ENCODE assay signal across 8 cellular contexts in the genomic region with DNA sequence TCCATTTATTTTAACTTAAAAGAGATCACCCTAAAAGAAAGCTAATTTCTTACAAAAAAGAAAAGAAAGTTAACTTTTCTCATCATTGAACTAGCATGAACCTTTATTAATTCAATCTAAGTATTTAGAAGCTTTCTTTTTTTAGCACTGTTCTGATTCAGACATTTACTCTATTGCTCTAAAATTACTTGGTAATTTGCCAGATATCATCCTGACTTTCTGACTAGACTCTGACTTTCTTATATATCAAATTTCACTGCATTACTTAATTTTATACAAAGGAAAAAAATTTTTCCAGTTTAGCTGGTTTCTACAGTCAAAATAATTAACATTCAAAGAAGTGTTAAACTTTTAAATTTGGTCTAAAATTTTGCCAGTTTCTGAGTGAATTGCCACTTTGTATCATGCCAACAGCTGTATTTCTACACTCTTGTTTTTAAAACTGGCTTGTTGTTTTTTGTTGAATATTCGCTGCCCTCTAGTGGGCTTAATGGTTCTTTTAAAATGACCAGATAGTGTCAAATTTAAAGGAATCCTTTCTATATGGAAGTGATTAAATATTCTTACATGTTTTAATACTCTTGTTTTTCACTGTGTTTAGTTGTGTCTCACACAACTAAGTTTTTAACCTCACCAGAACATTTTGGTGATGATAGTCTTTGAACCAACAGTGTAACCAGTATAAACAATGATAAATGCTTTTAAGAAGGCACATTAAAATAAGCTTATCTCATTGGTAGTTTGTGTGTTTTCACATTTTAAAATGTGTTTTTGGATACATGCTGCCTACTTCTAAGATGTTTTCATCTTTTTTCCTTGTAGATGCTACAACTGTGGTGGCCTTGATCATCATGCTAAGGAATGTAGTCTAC.
A peak's percentile ranks its signal among the peaks of the same experiment; 100 is the strongest.
DNase-seq lines count a peak whose midpoint lies in the region; ATAC-seq, FAIRE-seq and TF ChIP-seq lines count a peak whose summit lies in the region.

No MANE protein-coding gene starts in this region.

- ATAC-seq in HG03565 (IDR thresholded peaks at IDR 0.05; ENCODE audit: unreplicated experiment): no peak
- no peak for ATAC-seq in CD8-positive, alpha-beta T cell

- no peak overlapping the region for H2AFZ ChIP-seq in OCI-LY1 (ENCODE audit: low read length)

- H3K4me3 ChIP-seq in OCI-LY1 (ENCODE audit: low read depth, low read length, poor library complexity, severe bottlenecking): no peak overlapping the region
- no peak overlapping the region for H3K4me3 ChIP-seq in esophagus muscularis mucosa
- no peak overlapping the region for H3K4me3 ChIP-seq in CD8-positive, alpha-beta T cell (ENCODE audit: low read depth, low read length)

- no peaks in the 10 kb centered on the region for H4K20me1 ChIP-seq in OCI-LY1 (ENCODE audit: insufficient read depth, low read length)

- H3K27me3 ChIP-seq in OCI-LY1 (ENCODE audit: insufficient read depth, low read length) (no peaks in the 10 kb centered on the region), esophagus muscularis mucosa (no peaks in the 10 kb centered on the region)
- H3K27me3 ChIP-seq in CD8-positive, alpha-beta T cell (ENCODE audit: insufficient read depth, low read length): no peaks in the 10 kb centered on the region

- no peak for TF ChIP-seq POLR2A in esophagus muscularis mucosa (IDR thresholded peaks at IDR 0.05; ENCODE audit: low read depth)

- no peaks in the 10 kb centered on the region for H3F3A ChIP-seq in OCI-LY1 (ENCODE audit: insufficient read depth, low read length)

- H3K36me3 ChIP-seq in OCI-LY1 (ENCODE audit: insufficient read depth, low read length) (no peaks in the 10 kb centered on the region), esophagus muscularis mucosa (no peaks in the 10 kb centered on the region)
- no peaks in the 10 kb centered on the region for H3K36me3 ChIP-seq in CD8-positive, alpha-beta T cell (ENCODE audit: insufficient read depth, low read length)

- no peaks in the 10 kb centered on the region for H3K79me2 ChIP-seq in OCI-LY1 (ENCODE audit: insufficient read depth, low read length)

- peak; percentile 68 for TF ChIP-seq CTCF in D721Med (IDR thresholded peaks at IDR 0.05; ENCODE audit: insufficient read depth, missing control alignments)
- TF ChIP-seq CTCF in OCI-LY1 (IDR thresholded peaks at IDR 0.05; ENCODE audit: low read length): peak; percentile 57; the same call in 1 of the 2 replicates
- TF ChIP-seq CTCF in esophagus muscularis mucosa (IDR thresholded peaks at IDR 0.05): peak; percentile 50 to 55 (median 53)
- TF ChIP-seq CTCF in CD8-positive, alpha-beta T cell (IDR thresholded peaks at IDR 0.05): no peak

- no peaks in the 10 kb centered on the region for H3K9me2 ChIP-seq in OCI-LY1 (ENCODE audit: low read depth, low read length)

- H3K9ac ChIP-seq in OCI-LY1 (ENCODE audit: low read length): no peak overlapping the region

- no peak overlapping the region for H3K4me2 ChIP-seq in OCI-LY1 (ENCODE audit: low read length)

- peak; percentile 71 for FAIRE-seq in D721Med (lab: Jason Lieb, UNC)

- intact Hi-C loops in esophagus muscularis mucosa (cut with DNase I): loop anchor here (2.0 kb wide), 1 partner anchor 81 kb away; no protein-coding TSS in a partner anchor
- intact Hi-C loops in CD8-positive, alpha-beta T cell (cut with DNase I, micrococcal nuclease): loop anchor here (2.0 to 5.0 kb wide), 4 partner anchors 287 to 396 kb away; no protein-coding TSS in a partner anchor

- DNase-seq in D721Med (ENCODE audit: insufficient read length, low spot score) (peak; percentile 31), HPDE6-E6E7 (ENCODE audit: extremely low spot score) (peak; percentile 8), esophagus muscularis mucosa (ENCODE audit: extremely low spot score) (no peak), retina (peak; percentile 52)
- no peak for DNase-seq in effector CD8-positive, alpha-beta T cell (lab: John Stamatoyannopoulos, UW)
- no peak for DNase-seq in CD8-positive, alpha-beta T cell

- H3K27me3 Mint-ChIP-seq in CD8-positive, alpha-beta T cell (ENCODE audit: low read depth): peaks cover 8% of the 10 kb centered on the region

- no peaks in the 10 kb centered on the region for H3K9me3 Mint-ChIP-seq in CD8-positive, alpha-beta T cell

- H3K9me3 ChIP-seq in OCI-LY1 (ENCODE audit: low read length) (no peaks in the 10 kb centered on the region), esophagus muscularis mucosa (no peaks in the 10 kb centered on the region)
- no peaks in the 10 kb centered on the region for H3K9me3 ChIP-seq in CD8-positive, alpha-beta T cell (ENCODE audit: low read length)

- WGBS in esophagus muscularis mucosa: 21% methylated on average over 1 of the region's 1 CpG

- POLR2A ChIA-PET in CD8-positive, alpha-beta T cell (lab: Charles Lee): interaction anchor here (1.1 kb wide), 1 partner anchor 10 kb away, joined by 3 read pairs; no protein-coding TSS in a partner anchor

- no peaks in the 10 kb centered on the region for H3K36me3 Mint-ChIP-seq in CD8-positive, alpha-beta T cell

- TF ChIP-seq EP300 in esophagus muscularis mucosa (IDR thresholded peaks at IDR 0.05): no peak

- H3K27ac ChIP-seq in OCI-LY1 (ENCODE audit: low read depth, low read length, poor library complexity, severe bottlenecking) (no peak overlapping the region), esophagus muscularis mucosa (replicated peaks in 1 of 4) (no peak overlapping the region)
- no peak overlapping the region for H3K27ac ChIP-seq in CD8-positive, alpha-beta T cell (ENCODE audit: low read depth, low read length)

- H3K4me3 Mint-ChIP-seq in CD8-positive, alpha-beta T cell: no peak overlapping the region

- no peaks in the 10 kb centered on the region for H3K4me1 ChIP-seq in OCI-LY1 (ENCODE audit: insufficient read depth, low read length, severe bottlenecking)
- H3K4me1 ChIP-seq in esophagus muscularis mucosa: peaks cover 0 to 25% (median 22%) of the 10 kb centered on the region in 4 donors
- no peaks in the 10 kb centered on the region for H3K4me1 ChIP-seq in CD8-positive, alpha-beta T cell (ENCODE audit: insufficient read depth, low read length)

- CTCF ChIA-PET in CD8-positive, alpha-beta T cell (lab: Charles Lee): interaction anchor here (1.2 to 3.8 kb wide), 5 partner anchors 8 to 288 kb away, joined by 3 to 22 read pairs (median 6); no protein-coding TSS in a partner anchor

- no peaks in the 10 kb centered on the region for H3K4me1 Mint-ChIP-seq in CD8-positive, alpha-beta T cell (ENCODE audit: low read depth)

- H3K27ac Mint-ChIP-seq in CD8-positive, alpha-beta T cell: no peak overlapping the region

Comparison
In these comparisons a context has a peak if more than half of its experiments do, and no peak if none do; other contexts are left out.
1. DNase-seq: peak in D721Med (single experiment), HPDE6-E6E7 (single experiment) and retina (single experiment); none in esophagus muscularis mucosa (single experiment), effector CD8-positive, alpha-beta T cell (single experiment) and CD8-positive, alpha-beta T cell (0 of 7).